In the genomic region with DNA sequence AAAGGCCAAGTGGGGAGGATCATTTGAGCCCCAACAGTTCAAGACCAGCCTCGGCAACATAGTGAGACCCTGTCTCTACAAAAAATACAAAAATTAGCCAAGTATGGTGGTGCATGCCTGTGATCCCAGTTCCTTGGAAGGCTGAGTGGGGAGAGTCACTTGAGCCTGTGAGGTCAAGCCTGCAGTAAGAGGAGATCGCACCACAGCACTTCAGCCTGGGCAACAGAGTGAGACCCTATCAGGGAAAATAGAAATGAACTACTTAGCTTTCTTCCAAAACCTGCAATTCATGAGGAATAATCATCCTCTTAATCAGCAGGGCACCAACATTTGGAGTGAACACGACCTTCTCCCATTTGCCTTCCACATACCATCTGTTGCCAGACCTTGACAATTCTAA, we compare ENCODE assay signal across 20 cellular contexts.
A peak's percentile ranks its signal among the peaks of the same experiment; 100 is the strongest.
DNase-seq lines count a peak whose midpoint lies in the region; ATAC-seq, FAIRE-seq and TF ChIP-seq lines count a peak whose summit lies in the region.
"Had no signal": no experiment of that assay in that cellular context is flagged by ENCODE, and none has a peak within 500 bp of the region (broad histone marks: within the 10 kb centered on the region; RNA-seq: fewer than 3 reads in every experiment).

No MANE protein-coding gene starts in this region.

- no peaks in the 10 kb centered on the region for H3K36me3 Mint-ChIP-seq in H9 (ENCODE audit: insufficient read depth in 1 of 3, low read depth in 3 of 3)
- H3K36me3 Mint-ChIP-seq in nephron (ENCODE audit: low read depth) = no peaks in the 10 kb centered on the region
- H3K36me3 Mint-ChIP-seq in progenitor cell of endocrine pancreas (ENCODE audit: insufficient read depth) = no peaks in the 10 kb centered on the region
- H3K36me3 Mint-ChIP-seq: CD8-positive, alpha-beta T cell; IgD-negative memory B cell had no signal

- H3K18ac ChIP-seq in H9 (ENCODE audit: insufficient read length, low read depth, low read length) (no peak overlapping the region), H1 (ENCODE audit: extremely low read depth, low read length) (no peak overlapping the region)

- H2BK12ac ChIP-seq in H9 (ENCODE audit: insufficient read length, low read depth, low read length) = no peak overlapping the region
- H2BK12ac ChIP-seq in H1 (ENCODE audit: low read depth, low read length) = no peak overlapping the region

- no peak overlapping the region for H2BK20ac ChIP-seq in H9 (ENCODE audit: low read depth, low read length, poor library complexity, severe bottlenecking)
- H2BK20ac ChIP-seq in H1 (ENCODE audit: low read length) = 0 out of 2 replicates have a peak overlapping the region, but pooled peaks have one; percentile 4

- H4K20me1 ChIP-seq in H9 (ENCODE audit: control insufficient read depth, insufficient read depth, insufficient read length) (no peaks in the 10 kb centered on the region), H1 (replicated peaks in 1 of 2; ENCODE audit: control insufficient read depth in 1 of 2, insufficient read depth in 2 of 2, low read length in 2 of 2) (no peaks in the 10 kb centered on the region)
- H4K20me1 ChIP-seq: BLaER1 treated with 17β-estradiol and CSF1 and Interleukin-3, amounts not matched to agents 10 nM and 100 nM had no signal

- H3K23me2 ChIP-seq in H9 (ENCODE audit: insufficient read length, low read depth, low read length, poor library complexity, severe bottlenecking) = no peaks in the 10 kb centered on the region
- no peaks in the 10 kb centered on the region for H3K23me2 ChIP-seq in H1 (ENCODE audit: low read depth, low read length)

- no peak overlapping the region for H3K4me3 Mint-ChIP-seq in H9
- H3K4me3 Mint-ChIP-seq in nephron = peak overlapping the region in 1 of 3 experiments; percentile 19
- no peak overlapping the region for H3K4me3 Mint-ChIP-seq in progenitor cell of endocrine pancreas (ENCODE audit: low read depth)
- H3K4me3 Mint-ChIP-seq: B cell; CD8-positive, alpha-beta T cell; IgD-negative memory B cell had no signal

- H3K27ac ChIP-seq in H9 (ENCODE audit: insufficient read length, low read depth, low read length) (no peak overlapping the region), H1 (ENCODE audit: low read depth, low read length) (no peak overlapping the region; the same call in 1 of the 2 replicates), gastroesophageal sphincter (no peak overlapping the region)
- H3K27ac ChIP-seq in effector memory CD4-positive, alpha-beta T cell (ENCODE audit: insufficient read depth, low read length, poor library complexity, severe bottlenecking) = no peak overlapping the region
- H3K27ac ChIP-seq: BLaER1 treated with 17β-estradiol and CSF1 and Interleukin-3, amounts not matched to agents 10 nM and 100 nM; GM23248 had no signal

- H3K36me3 ChIP-seq in H1 (ENCODE audit: control insufficient read depth in 2 of 4, insufficient read depth in 4 of 4, low read length in 3 of 4) (no peaks in the 10 kb centered on the region), gastroesophageal sphincter (no peaks in the 10 kb centered on the region)
- no peaks in the 10 kb centered on the region for H3K36me3 ChIP-seq in effector memory CD4-positive, alpha-beta T cell (ENCODE audit: control insufficient read depth, insufficient read depth, low read length)
- H3K36me3 ChIP-seq: BLaER1 treated with 17β-estradiol and CSF1 and Interleukin-3, amounts not matched to agents 10 nM and 100 nM had no signal

- DNase-seq in H9 = no peak
- DNase-seq in H1 (ENCODE audit: low read depth in 1 of 2, low spot score in 2 of 2) = no peak
- no peak for DNase-seq in progenitor cell of endocrine pancreas (ENCODE audit: low spot score, unreplicated experiment)
- no peak for DNase-seq in left cardiac atrium
- DNase-seq in effector memory CD4-positive, alpha-beta T cell = no peak
- DNase-seq in NCI-H2029 (lab: John Stamatoyannopoulos, UW) = no peak
- DNase-seq: CD8-positive, alpha-beta T cell; DMS 273 treated with DMSO at 0.1 percent for 48 hours; DMS53; DND-41; GM23248; KBM-7 had no signal

- H2AFZ ChIP-seq in H9 (ENCODE audit: low read length) (no peak overlapping the region), H1 (ENCODE audit: low read length) (no peak overlapping the region)
- H2AFZ ChIP-seq: GM23248 had no signal

- peaks cover 21 to 25% of the 10 kb centered on the region in 2 experiments for H3K4me1 Mint-ChIP-seq in H9
- peaks cover 43% of the 10 kb centered on the region for H3K4me1 Mint-ChIP-seq in nephron
- H3K4me1 Mint-ChIP-seq in progenitor cell of endocrine pancreas (ENCODE audit: low read depth) = peaks cover 8% of the 10 kb centered on the region
- H3K4me1 Mint-ChIP-seq: B cell, IgD-negative memory B cell had no signal

- H2BK15ac ChIP-seq in H9 (ENCODE audit: low read depth, low read length) (no peak overlapping the region), H1 (ENCODE audit: low read length) (no peak overlapping the region)

- intact Hi-C loops in left cardiac atrium (cut with DNase I) = no loop called here

- H4K5ac ChIP-seq in H9 (ENCODE audit: insufficient read length, low read depth, low read length) (no peak overlapping the region), H1 (ENCODE audit: insufficient read length, low read depth, low read length) (no peak overlapping the region)

- H4K91ac ChIP-seq in H9 (ENCODE audit: insufficient read length, low read depth, low read length) = no peak overlapping the region
- H4K91ac ChIP-seq in H1 (replicated peaks; ENCODE audit: insufficient read length, low read length) = no peak overlapping the region

- H3K79me2 ChIP-seq in H9 (ENCODE audit: insufficient read depth, low read length) = no peaks in the 10 kb centered on the region
- H3K79me2 ChIP-seq in H1 (ENCODE audit: control insufficient read depth in 1 of 2, insufficient read depth in 2 of 2, low read length in 2 of 2) = no peaks in the 10 kb centered on the region

- H4K8ac ChIP-seq in H9 (replicated peaks; ENCODE audit: insufficient read length, low read depth, low read length) = no peak overlapping the region
- no peak overlapping the region for H4K8ac ChIP-seq in H1 (ENCODE audit: extremely low read depth, insufficient read depth, low read length)

- H3T11ph ChIP-seq in H9 (ENCODE audit: low read length) = no peak overlapping the region

- H3K79me1 ChIP-seq in H9 (ENCODE audit: insufficient read depth, low read depth, low read length, poor library complexity, severe bottlenecking) (no peaks in the 10 kb centered on the region), H1 (ENCODE audit: low read depth, low read length) (no peaks in the 10 kb centered on the region)

- POLR2A ChIA-PET in H1 (lab: Charles Lee; ENCODE audit: partially characterized antibody) = no interaction called here

- no peak overlapping the region for H2BK5ac ChIP-seq in H9 (ENCODE audit: insufficient read length, low read length)
- no peak overlapping the region for H2BK5ac ChIP-seq in H1 (ENCODE audit: low read depth, low read length)

- no peaks in the 10 kb centered on the region for H3K9me3 Mint-ChIP-seq in H9
- no peaks in the 10 kb centered on the region for H3K9me3 Mint-ChIP-seq in nephron
- no peaks in the 10 kb centered on the region for H3K9me3 Mint-ChIP-seq in progenitor cell of endocrine pancreas (ENCODE audit: low read depth)
- H3K9me3 Mint-ChIP-seq: CD8-positive, alpha-beta T cell; IgD-negative memory B cell had no signal

- H3K4me1 ChIP-seq in H9 (ENCODE audit: insufficient read depth, low read length) (peaks cover 8% of the 10 kb centered on the region; the same call in 1 of the 2 replicates), H1 (replicated peaks in 1 of 4; ENCODE audit: control insufficient read depth in 3 of 4, insufficient read depth in 4 of 4, low read length in 3 of 4) (peaks cover 2 to 7% (median 4%) of the 10 kb centered on the region in 4 experiments; a peak in 4 of 7 replicates), gastroesophageal sphincter (no peaks in the 10 kb centered on the region)
- no peaks in the 10 kb centered on the region for H3K4me1 ChIP-seq in effector memory CD4-positive, alpha-beta T cell (ENCODE audit: control insufficient read depth, insufficient read depth, low read length, poor library complexity, severe bottlenecking)
- H3K4me1 ChIP-seq: BLaER1 treated with 17β-estradiol and CSF1 and Interleukin-3, amounts not matched to agents 10 nM and 100 nM had no signal

- H2AK5ac ChIP-seq in H9 (ENCODE audit: insufficient read length, low read length) (no peak overlapping the region), H1 (ENCODE audit: low read depth, low read length) (no peak overlapping the region)

- H3K14ac ChIP-seq in H9 (ENCODE audit: insufficient read depth, low read length) (no peak overlapping the region), H1 (ENCODE audit: insufficient read length) (no peak overlapping the region)

- H3K4ac ChIP-seq in H9 (ENCODE audit: low read depth, low read length) (no peak overlapping the region), H1 (replicated peaks; ENCODE audit: insufficient read length, low read depth, low read length) (no peak overlapping the region)

- TF ChIP-seq EP300 in H1 (IDR thresholded peaks at IDR 0.05; ENCODE audit: borderline replicate concordance in 1 of 2, low read depth in 2 of 2, low read length in 2 of 2) (no peak), gastroesophageal sphincter (IDR thresholded peaks at IDR 0.05) (no peak)

- H2BK120ac ChIP-seq in H9 (ENCODE audit: low read depth, low read length, poor library complexity, severe bottlenecking) (no peak overlapping the region), H1 (replicated peaks; ENCODE audit: low read depth, low read length) (no peak overlapping the region)

- H3K56ac ChIP-seq in H9 (ENCODE audit: insufficient read length, low read depth, low read length) (no peak overlapping the region), H1 (replicated peaks; ENCODE audit: insufficient read length, low read depth, low read length) (no peak overlapping the region)

- no peak overlapping the region for H3K4me3 ChIP-seq in H1 (ENCODE audit: extremely low read depth in 1 of 4, insufficient read depth in 2 of 4, low read depth in 3 of 4, low read length in 4 of 4)
- H3K4me3 ChIP-seq in effector memory CD4-positive, alpha-beta T cell (ENCODE audit: insufficient read depth, low read depth, low read length, poor library complexity, severe bottlenecking) = no peak overlapping the region
- no peak overlapping the region for H3K4me3 ChIP-seq in gastroesophageal sphincter
- H3K4me3 ChIP-seq: BLaER1 treated with 17β-estradiol and CSF1 and Interleukin-3, amounts not matched to agents 10 nM and 100 nM; GM12878; GM23248 had no signal

- H3K23ac ChIP-seq in H9 (ENCODE audit: insufficient read length, low read depth, low read length) (no peak overlapping the region), H1 (ENCODE audit: insufficient read length) (no peak overlapping the region)

- no peak for TF ChIP-seq RAD21 in H1 (IDR thresholded peaks at IDR 0.05 in 1 of 2, conservative IDR thresholded peaks at IDR 0.05 in 1 of 2; ENCODE audit: low read depth in 2 of 2, low read length in 2 of 2)

- TF ChIP-seq POLR2A in H1 (IDR thresholded peaks at IDR 0.05; ENCODE audit: control extremely low read depth in 1 of 2, low read depth in 2 of 2, low read length in 2 of 2) (no peak), gastroesophageal sphincter (IDR thresholded peaks at IDR 0.05) (no peak)

- CTCF ChIA-PET in H1 (lab: Charles Lee; ENCODE audit: partially characterized antibody) = no interaction called here

- H3K9me3 ChIP-seq in H9 (ENCODE audit: control insufficient read depth, low read depth, low read length) = no peaks in the 10 kb centered on the region
- H3K9me3 ChIP-seq in H1 (ENCODE audit: insufficient read depth in 2 of 2, low read depth in 1 of 2, low read length in 1 of 2) = no peaks in the 10 kb centered on the region
- H3K9me3 ChIP-seq in effector memory CD4-positive, alpha-beta T cell (ENCODE audit: control insufficient read depth, low read length) = no peaks in the 10 kb centered on the region
- no peaks in the 10 kb centered on the region for H3K9me3 ChIP-seq in gastroesophageal sphincter
- H3K9me3 ChIP-seq: BLaER1 treated with 17β-estradiol and CSF1 and Interleukin-3, amounts not matched to agents 10 nM and 100 nM had no signal

- ATAC-seq in left cardiac atrium (no peak), gastroesophageal sphincter (no peak)
- ATAC-seq: CD8-positive, alpha-beta T cell; GM12878; HepG2 had no signal

- TF ChIP-seq CTCF in H9 (conservative IDR thresholded peaks at IDR 0.05) (no peak), H1 (IDR thresholded peaks at IDR 0.05; ENCODE audit: control extremely low read depth in 1 of 3, insufficient read depth in 1 of 3, low read depth in 1 of 3, low read length in 3 of 3) (no peak), nephron (IDR thresholded peaks at IDR 0.05; ENCODE audit: unreplicated experiment in 3 of 3) (no peak), progenitor cell of endocrine pancreas (IDR thresholded peaks at IDR 0.05; ENCODE audit: unreplicated experiment) (no peak), gastroesophageal sphincter (IDR thresholded peaks at IDR 0.05) (no peak)

- no CpG with 5 or more reads among the region's 3 CpGs for WGBS in H9 (ENCODE audit: extremely low coverage, insufficient read length, low lambda C conversion rate)
- 92% methylated on average over 3 of the region's 3 CpGs; no CpG with 5 or more reads in 1 of the 2 experiments for WGBS in H1 (ENCODE audit: extremely low coverage in 1 of 2, insufficient coverage in 1 of 2, insufficient read length in 1 of 2, insufficient replicate concordance in 2 of 2, low coverage in 1 of 2, low lambda C conversion rate in 2 of 2, missing lambda C conversion rate in 1 of 2), 2 experiments
- 67 to 100% methylated on average over 1 of the region's 3 CpGs for WGBS in gastroesophageal sphincter (ENCODE audit: low coverage in 1 of 2), 2 donors

- FAIRE-seq in H1 (lab: Jason Lieb, UNC) = no peak
- FAIRE-seq: GM12878, HepG2, HTR-8/SVneo had no signal

- H3K9ac ChIP-seq in H9 (ENCODE audit: extremely low read depth, insufficient read length, low read length) (no peak overlapping the region), H1 (replicated peaks in 1 of 4; ENCODE audit: extremely low read depth in 1 of 4, low read depth in 3 of 4, low read length in 3 of 4) (no peak overlapping the region)
- H3K9ac ChIP-seq: BLaER1 treated with 17β-estradiol and CSF1 and Interleukin-3, amounts not matched to agents 10 nM and 100 nM; GM23248 had no signal

- no peaks in the 10 kb centered on the region for H3K27me3 ChIP-seq in H9 (ENCODE audit: insufficient read depth, low read length)
- no peaks in the 10 kb centered on the region for H3K27me3 ChIP-seq in H1 (replicated peaks in 1 of 4; ENCODE audit: control insufficient read depth in 3 of 4, extremely low read depth in 1 of 4, insufficient read depth in 3 of 4, low read length in 3 of 4)
- H3K27me3 ChIP-seq in effector memory CD4-positive, alpha-beta T cell (replicated peaks; ENCODE audit: control insufficient read depth, insufficient read depth, low read length, poor library complexity, severe bottlenecking) = no peaks in the 10 kb centered on the region
- no peaks in the 10 kb centered on the region for H3K27me3 ChIP-seq in gastroesophageal sphincter
- H3K27me3 ChIP-seq: BLaER1 treated with 17β-estradiol and CSF1 and Interleukin-3, amounts not matched to agents 10 nM and 100 nM had no signal

- H3K27ac Mint-ChIP-seq in H9 (peak overlapping the region in 2 of 3 experiments; percentile 76 to 99; a peak in 4 of 7 replicates), nephron (peak overlapping the region; percentile 34 to 64 (median 46)), progenitor cell of endocrine pancreas (peak overlapping the region; percentile 80)
- H3K27ac Mint-ChIP-seq: B cell; CD8-positive, alpha-beta T cell; IgD-negative memory B cell had no signal

- H3K4me2 ChIP-seq in H9 (ENCODE audit: insufficient read depth, insufficient read length, low read length) (no peak overlapping the region), H1 (ENCODE audit: insufficient read depth in 1 of 2, low read depth in 2 of 2, low read length in 2 of 2) (no peak overlapping the region)
- H3K4me2 ChIP-seq: BLaER1 treated with 17β-estradiol and CSF1 and Interleukin-3, amounts not matched to agents 10 nM and 100 nM had no signal

- H3K27me3 Mint-ChIP-seq in H9 (ENCODE audit: low read depth) = no peaks in the 10 kb centered on the region
- H3K27me3 Mint-ChIP-seq in nephron (ENCODE audit: low read depth) = no peaks in the 10 kb centered on the region
- H3K27me3 Mint-ChIP-seq in progenitor cell of endocrine pancreas = no peaks in the 10 kb centered on the region
- H3K27me3 Mint-ChIP-seq: B cell had no signal
